ENCODE assay signal across 15 cellular contexts in genomic region chr13:25803626-25804025, GRCh38.
DNase-seq lines count a peak whose midpoint lies in the region; ATAC-seq and TF ChIP-seq lines count a peak whose summit lies in the region.
"Had no signal": no experiment of that assay in that cellular context is flagged by ENCODE, and none has a peak within 500 bp of the region (broad histone marks: within the 10 kb centered on the region; RNA-seq: fewer than 3 reads in every experiment).

No MANE protein-coding gene starts in this region.

- H3K36me3 ChIP-seq in upper lobe of right lung: no peaks in the 10 kb centered on the region
- H3K36me3 ChIP-seq: BLaER1 treated with 17β-estradiol and CSF1 and Interleukin-3, amounts not matched to agents 10 nM and 100 nM had no signal

- H3K9me3 ChIP-seq in upper lobe of right lung: no peaks in the 10 kb centered on the region

- no peaks in the 10 kb centered on the region for H3K4me1 ChIP-seq in upper lobe of right lung

- peak; percentile 84 for ATAC-seq in upper lobe of right lung

- H3K27ac ChIP-seq in upper lobe of right lung: no peak overlapping the region
- H3K27ac ChIP-seq: BLaER1 treated with 17β-estradiol and CSF1 and Interleukin-3, amounts not matched to agents 10 nM and 100 nM had no signal

- intact Hi-C loops in upper lobe of right lung (cut with DNase I): no loop called here

- no peak overlapping the region for H3K4me3 ChIP-seq in upper lobe of right lung
- H3K4me3 ChIP-seq: BLaER1 treated with 17β-estradiol and CSF1 and Interleukin-3, amounts not matched to agents 10 nM and 100 nM had no signal

- TF ChIP-seq CTCF in upper lobe of right lung (IDR thresholded peaks at IDR 0.05): no peak

- peak; percentile 51 for DNase-seq in DMS153 (lab: John Stamatoyannopoulos, UW)
- DNase-seq in DMS153 treated with DMSO at 0.1 percent for 48 hours (lab: John Stamatoyannopoulos, UW; ENCODE audit: unreplicated experiment): no peak
- peak; percentile 7 for DNase-seq in NOMO-1 treated with DMSO at 0.1 percent for 48 hours (lab: John Stamatoyannopoulos, UW; ENCODE audit: unreplicated experiment)
- no peak for DNase-seq in NOMO-1 treated with dmso at 0.1 percent for 144 hours (lab: John Stamatoyannopoulos, UW; ENCODE audit: unreplicated experiment)
- DNase-seq in cerebellar cortex (ENCODE audit: low spot score): peak; percentile 30
- no peak for DNase-seq in upper lobe of right lung
- DNase-seq in A172 (ENCODE audit: low spot score): no peak
- DNase-seq in ACHN: no peak
- DNase-seq: 8988T; CD8-positive, alpha-beta memory T cell; KBM-7; NCI-H1105; NCI-H187 treated with DMSO at 0.1 percent for 48 hours; SHP77 treated with DMSO at 0.1 percent for 48 hours had no signal

- H3K27me3 ChIP-seq in upper lobe of right lung: peaks cover 4% of the 10 kb centered on the region
- H3K27me3 ChIP-seq: BLaER1 treated with 17β-estradiol and CSF1 and Interleukin-3, amounts not matched to agents 10 nM and 100 nM had no signal

- in situ Hi-C loops in ACHN (cut with HindIII; ENCODE audit: low pct_ligation_motif_present, low pct_unique_long_range_greater_than_20kb, low sequenced_read_pairs): no loop called here

Comparison
In these comparisons a context has a peak if more than half of its experiments do, and no peak if none do; other contexts are left out.
1. DNase-seq: peak in DMS153 (single experiment), NOMO-1 treated with DMSO at 0.1 percent for 48 hours (single experiment) and cerebellar cortex (single experiment); none in DMS153 treated with DMSO at 0.1 percent for 48 hours (single experiment), NOMO-1 treated with dmso at 0.1 percent for 144 hours (single experiment), upper lobe of right lung (single experiment), A172 (single experiment) and ACHN (single experiment).